In the genomic region with DNA sequence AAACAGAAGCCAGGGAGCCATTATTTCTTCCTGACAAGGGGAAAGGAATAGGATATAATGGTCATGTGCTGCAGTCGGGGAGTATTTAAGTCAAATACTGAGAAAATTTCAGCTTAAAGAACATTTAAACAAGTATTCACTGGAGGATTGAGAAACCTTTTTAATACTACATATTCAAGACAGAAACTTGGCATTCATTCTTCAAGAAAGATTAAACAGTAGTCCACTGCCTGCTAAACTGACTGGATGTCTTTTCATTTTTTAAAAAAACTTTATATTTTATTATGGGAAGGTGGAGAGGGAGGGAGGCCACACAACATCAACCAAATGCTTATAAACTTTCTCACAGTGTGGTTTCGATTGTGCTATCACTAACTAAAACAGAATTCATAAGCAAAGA, we compare ENCODE assay signal across 25 cellular contexts.
"Had no signal": no experiment of that assay in that cellular context is flagged by ENCODE, and none has a peak within 500 bp of the region (broad histone marks: within the 10 kb centered on the region; RNA-seq: fewer than 3 reads in every experiment).

No MANE protein-coding gene starts in this region.

- H3K4me1 Mint-ChIP-seq: activated CD4-positive, alpha-beta T cell treated with anti-CD3 and anti-CD28 coated beads, Interleukin-2, amount 10 ng/mL, durations not matched to agents 24 days and 14 days; activated T-helper 17 cell treated with anti-CD3 and anti-CD28 coated beads, Interleukin-2, amount 50 U/mL, for 72 hours; IgD-negative memory B cell; WTC11 had no signal

- ATAC-seq: activated T-cell treated with anti-CD3 and anti-CD28 coated beads, Interleukin-2, amount 50 U/mL, for 4 hours; activated T-helper 17 cell treated with anti-CD3 and anti-CD28 coated beads, Interleukin-2, amount 50 U/mL, for 72 hours; PC-3; T-helper 17 cell; WTC11 had no signal

- H3K27ac Mint-ChIP-seq: activated CD4-positive, alpha-beta T cell treated with anti-CD3 and anti-CD28 coated beads, Interleukin-2, amount 10 ng/mL, durations not matched to agents 24 days and 14 days; activated naive CD4-positive, alpha-beta T cell treated with anti-CD3 and anti-CD28 coated beads for 36 hours; activated naive CD8-positive, alpha-beta T cell; T-helper 17 cell; WTC11 had no signal

- H3K27me3 Mint-ChIP-seq: activated CD4-positive, alpha-beta T cell treated with anti-CD3 and anti-CD28 coated beads, Interleukin-2, amount 10 ng/mL, durations not matched to agents 24 days and 14 days; activated naive CD8-positive, alpha-beta T cell; activated T-helper 17 cell treated with anti-CD3 and anti-CD28 coated beads, Interleukin-2, amount 50 U/mL, for 72 hours; IgD-negative memory B cell; T-helper 17 cell had no signal

- DNase-seq: activated CD4-positive, alpha-beta T cell treated with anti-CD3 and anti-CD28 coated beads, Interleukin-2, amount 10 ng/mL, durations not matched to agents 24 days and 14 days; activated CD4-positive, alpha-beta T cell treated with anti-CD3 and anti-CD28 coated beads, Interleukin-2, amount 50 U/mL, for 48 hours; activated CD4-positive, CD25-positive, alpha-beta regulatory T cell treated with anti-CD3 and anti-CD28 coated beads, Interleukin-2, amount 50 U/mL, for 72 hours; activated CD8-positive, alpha-beta memory T cell treated with anti-CD3 and anti-CD28 coated beads for 24 hours; activated gamma-delta T cell; activated naive CD4-positive, alpha-beta T cell treated with anti-CD3 and anti-CD28 coated beads for 36 hours; activated T-cell treated with anti-CD3 and anti-CD28 coated beads, Interleukin-2, amount 50 U/mL, for 4 hours; anterior cingulate cortex; KG1; NCI-H1092; NCI-H1417; NCI-H2029; NCI-H2107; NCI-H345; NCI-H510A; NCI-H526 treated with DMSO at 0.1 percent for 48 hours; NK-92 treated with Interleukin-12 subunit alpha and Interleukin-12 subunit beta, amount 100 ng/mL, for 24 hours; PC-3; SHP77 treated with DMSO at 0.1 percent for 48 hours; T-helper 17 cell; T-helper 9 cell had no signal

- H3K4me3 Mint-ChIP-seq: activated CD4-positive, alpha-beta T cell treated with anti-CD3 and anti-CD28 coated beads, Interleukin-2, amount 10 ng/mL, durations not matched to agents 24 days and 14 days; activated naive CD4-positive, alpha-beta T cell treated with anti-CD3 and anti-CD28 coated beads for 36 hours; activated naive CD8-positive, alpha-beta T cell; activated T-cell treated with anti-CD3 and anti-CD28 coated beads, Interleukin-2, amount 50 U/mL, for 4 hours; activated T-helper 17 cell treated with anti-CD3 and anti-CD28 coated beads, Interleukin-2, amount 50 U/mL, for 72 hours; IgD-negative memory B cell; T-helper 17 cell; WTC11 had no signal
